Comparison of ENCODE assay signal across 8 cellular contexts in genomic region chr11:109946322-109946846, GRCh38.
A peak's percentile ranks its signal among the peaks of the same experiment; 100 is the strongest.
DNase-seq lines count a peak whose midpoint lies in the region; ATAC-seq and TF ChIP-seq lines count a peak whose summit lies in the region.

No MANE protein-coding gene starts in this region.

- H3K27ac Mint-ChIP-seq in CD8-positive, alpha-beta T cell: no peak overlapping the region
- H3K27ac Mint-ChIP-seq in activated CD4-positive, alpha-beta T cell treated with anti-CD3 and anti-CD28 coated beads, Interleukin-2, amount 10 ng/mL, durations not matched to agents 7 days and 5 days: peak overlapping the region; percentile 41
- H3K27ac Mint-ChIP-seq in memory B cell: peak overlapping the region; percentile 53

- H3K4me1 Mint-ChIP-seq in CD8-positive, alpha-beta T cell (ENCODE audit: low read depth): peaks cover 7% of the 10 kb centered on the region
- peaks cover 10% of the 10 kb centered on the region for H3K4me1 Mint-ChIP-seq in activated CD4-positive, alpha-beta T cell treated with anti-CD3 and anti-CD28 coated beads, Interleukin-2, amount 10 ng/mL, durations not matched to agents 7 days and 5 days
- peaks cover 5% of the 10 kb centered on the region for H3K4me1 Mint-ChIP-seq in memory B cell

- peak; percentile 61 for ATAC-seq in CD8-positive, alpha-beta T cell
- ATAC-seq in GM19351 (IDR thresholded peaks at IDR 0.05; ENCODE audit: unreplicated experiment): peak; percentile 85
- ATAC-seq in HG03439 (IDR thresholded peaks at IDR 0.05; ENCODE audit: unreplicated experiment): peak; percentile 97
- peak; percentile 90 for ATAC-seq in memory B cell (ENCODE audit: low read depth)

- no peak overlapping the region for H3K4me3 ChIP-seq in CD8-positive, alpha-beta T cell (ENCODE audit: low read depth, low read length)
- H3K4me3 ChIP-seq in endocrine pancreas (ENCODE audit: control insufficient read depth, insufficient read depth, low read length): peak overlapping the region; percentile 57

- peak; percentile 27 for TF ChIP-seq CTCF in CD8-positive, alpha-beta T cell (IDR thresholded peaks at IDR 0.05)

- H3K4me3 Mint-ChIP-seq in CD8-positive, alpha-beta T cell: peak overlapping the region; percentile 69
- peak overlapping the region; percentile 32 for H3K4me3 Mint-ChIP-seq in activated CD4-positive, alpha-beta T cell treated with anti-CD3 and anti-CD28 coated beads, Interleukin-2, amount 10 ng/mL, durations not matched to agents 7 days and 5 days
- peak overlapping the region; percentile 81 for H3K4me3 Mint-ChIP-seq in memory B cell

- H3K9ac ChIP-seq in endocrine pancreas (ENCODE audit: control insufficient read depth, insufficient read depth, low read length): no peak overlapping the region

- no peaks in the 10 kb centered on the region for H3K9me3 Mint-ChIP-seq in CD8-positive, alpha-beta T cell
- H3K9me3 Mint-ChIP-seq in activated CD4-positive, alpha-beta T cell treated with anti-CD3 and anti-CD28 coated beads, Interleukin-2, amount 10 ng/mL, durations not matched to agents 7 days and 5 days: no peaks in the 10 kb centered on the region
- no peaks in the 10 kb centered on the region for H3K9me3 Mint-ChIP-seq in memory B cell

- peaks cover 2% of the 10 kb centered on the region for H3K27me3 Mint-ChIP-seq in CD8-positive, alpha-beta T cell (ENCODE audit: low read depth)
- H3K27me3 Mint-ChIP-seq in activated CD4-positive, alpha-beta T cell treated with anti-CD3 and anti-CD28 coated beads, Interleukin-2, amount 10 ng/mL, durations not matched to agents 7 days and 5 days: peaks cover 28% of the 10 kb centered on the region
- H3K27me3 Mint-ChIP-seq in memory B cell: peaks cover 6% of the 10 kb centered on the region

- no peaks in the 10 kb centered on the region for H3K36me3 Mint-ChIP-seq in CD8-positive, alpha-beta T cell
- no peaks in the 10 kb centered on the region for H3K36me3 Mint-ChIP-seq in activated CD4-positive, alpha-beta T cell treated with anti-CD3 and anti-CD28 coated beads, Interleukin-2, amount 10 ng/mL, durations not matched to agents 7 days and 5 days (ENCODE audit: low read depth)
- no peaks in the 10 kb centered on the region for H3K36me3 Mint-ChIP-seq in memory B cell

- intact Hi-C loops in CD8-positive, alpha-beta T cell (cut with DNase I, micrococcal nuclease): loop anchor here (5.0 to 10.0 kb wide), 3 partner anchors 428 to 1288 kb away; no protein-coding TSS in a partner anchor

- no peaks in the 10 kb centered on the region for H3K36me3 ChIP-seq in CD8-positive, alpha-beta T cell (ENCODE audit: insufficient read depth, low read length)
- H3K36me3 ChIP-seq in endocrine pancreas (ENCODE audit: control insufficient read depth, insufficient read depth, low read length): no peaks in the 10 kb centered on the region

- H3K4me1 ChIP-seq in CD8-positive, alpha-beta T cell (ENCODE audit: insufficient read depth, low read length): no peaks in the 10 kb centered on the region
- H3K4me1 ChIP-seq in endocrine pancreas (ENCODE audit: control insufficient read depth, insufficient read depth, low read length): no peaks in the 10 kb centered on the region

- no peaks in the 10 kb centered on the region for H3K9me3 ChIP-seq in CD8-positive, alpha-beta T cell (ENCODE audit: low read length)
- H3K9me3 ChIP-seq in endocrine pancreas (ENCODE audit: control insufficient read depth, low read length): no peaks in the 10 kb centered on the region

- DNase-seq in CD8-positive, alpha-beta T cell: peak in 6 of 7 experiments; percentile 2 to 58 (median 22)
- DNase-seq in NCI-H446 treated with DMSO at 0.1 percent for 48 hours (lab: John Stamatoyannopoulos, UW) (peak; percentile 74), memory B cell (ENCODE audit: low spot score in 2 of 2) (peak; percentile 50 to 56)
- DNase-seq in activated CD4-positive, alpha-beta T cell treated with anti-CD3 and anti-CD28 coated beads, Interleukin-2, amount 10 ng/mL, durations not matched to agents 7 days and 5 days: peak; percentile 75
- peak; percentile 2 for DNase-seq in stimulated activated CD8-positive, alpha-beta memory T cell treated with anti-CD3 and anti-CD28 coated beads, Interleukin-12 subunit alpha, Interleukin-12 subunit beta, amount 100 ng/mL, for 24 hours (ENCODE audit: extremely low read depth)

- POLR2A ChIA-PET in CD8-positive, alpha-beta T cell (lab: Charles Lee): no interaction called here
- POLR2A ChIA-PET in activated CD4-positive, alpha-beta T cell treated with anti-CD3 and anti-CD28 coated beads, Interleukin-2, amount 10 ng/mL, durations not matched to agents 7 days and 5 days (lab: Charles Lee): interaction anchor here (0.6 kb wide), 1 partner anchor 167 kb away, joined by 3 read pairs; no protein-coding TSS in a partner anchor

- no peaks in the 10 kb centered on the region for H3K27me3 ChIP-seq in CD8-positive, alpha-beta T cell (ENCODE audit: insufficient read depth, low read length)
- no peaks in the 10 kb centered on the region for H3K27me3 ChIP-seq in endocrine pancreas (ENCODE audit: control insufficient read depth, insufficient read depth, low read length)

- H3K27ac ChIP-seq in CD8-positive, alpha-beta T cell (ENCODE audit: low read depth, low read length): no peak overlapping the region

- CTCF ChIA-PET in CD8-positive, alpha-beta T cell (lab: Charles Lee): no interaction called here
- CTCF ChIA-PET in activated CD4-positive, alpha-beta T cell treated with anti-CD3 and anti-CD28 coated beads, Interleukin-2, amount 10 ng/mL, durations not matched to agents 7 days and 5 days (lab: Charles Lee): interaction anchor here (1.3 kb wide), 1 partner anchor 122 kb away, joined by 4 read pairs; no protein-coding TSS in a partner anchor

Comparison
In these comparisons a context has a peak if more than half of its experiments do, and no peak if none do; other contexts are left out.
1. DNase-seq: peak in every context shown above with its lines; median percentile 75 in activated CD4-positive, alpha-beta T cell treated with anti-CD3 and anti-CD28 coated beads, Interleukin-2, amount 10 ng/mL, durations not matched to agents 7 days and 5 days; 74 in NCI-H446 treated with DMSO at 0.1 percent for 48 hours; 53 in memory B cell; 22 in CD8-positive, alpha-beta T cell; 2 in stimulated activated CD8-positive, alpha-beta memory T cell treated with anti-CD3 and anti-CD28 coated beads, Interleukin-12 subunit alpha, Interleukin-12 subunit beta, amount 100 ng/mL, for 24 hours.